Comparison of ENCODE assay signal across 1 cellular context in the genomic region with DNA sequence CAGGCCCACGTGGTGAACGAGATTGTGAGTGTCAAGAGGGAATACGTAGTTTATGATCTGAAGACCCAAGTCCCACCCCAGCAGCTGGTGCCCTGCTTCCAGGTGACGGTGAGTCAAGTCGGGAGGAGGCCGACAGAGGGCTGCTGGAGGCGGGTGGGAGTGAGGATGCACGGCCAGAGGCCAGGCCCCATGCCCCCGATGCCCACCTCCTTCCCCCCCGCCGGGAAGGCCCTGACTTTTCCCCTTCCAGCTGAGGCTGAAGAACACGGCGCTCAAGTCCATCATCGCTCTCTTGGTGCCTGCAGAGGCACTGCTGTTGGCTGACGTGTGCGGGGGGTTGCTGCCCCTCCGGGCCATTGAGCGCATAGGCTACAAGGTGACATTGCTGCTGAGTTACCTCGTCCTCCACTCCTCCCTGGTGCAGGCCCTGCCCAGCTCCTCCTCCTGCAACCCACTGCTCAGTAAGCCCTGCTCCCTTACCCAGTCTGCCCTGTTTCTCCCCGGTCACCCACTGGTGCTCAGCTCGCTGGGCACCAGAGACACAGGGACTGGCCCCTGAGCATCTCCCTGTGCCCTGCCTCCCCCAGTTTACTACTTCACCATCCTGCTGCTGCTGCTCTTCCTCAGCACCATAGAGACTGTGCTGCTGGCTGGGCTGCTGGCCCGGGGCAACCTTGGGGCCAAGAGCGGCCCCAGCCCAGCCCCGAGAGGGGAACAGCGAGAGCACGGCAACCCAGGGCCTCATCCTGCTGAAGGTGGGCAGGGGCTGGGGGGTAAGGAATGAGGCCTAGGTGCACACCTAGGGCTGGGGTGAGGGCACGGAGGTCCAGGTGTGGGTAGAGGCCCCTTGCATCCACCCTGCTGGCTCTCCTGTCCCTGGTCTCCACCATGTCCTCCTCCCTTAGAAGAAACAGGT.
A peak's percentile ranks its signal among the peaks of the same experiment; 100 is the strongest.
TF ChIP-seq lines count a peak whose summit lies in the region.

No MANE protein-coding gene starts in this region.

TF ChIP-seq in HCT116, 20 proteins besides CTCF, POLR2A, EP300 and RAD21:
- no peak for TF ChIP-seq CEBPB (IDR thresholded peaks at IDR 0.05; ENCODE audit: low read depth)
- 0 out of 2 replicates have a peak, but pooled peaks have one; percentile 25 for TF ChIP-seq ZFX (IDR thresholded peaks at IDR 0.05)
- no peak for TF ChIP-seq CBX3 (IDR thresholded peaks at IDR 0.05; ENCODE audit: low read depth)
